Comparison of ENCODE assay signal across 7 cellular contexts in the genomic region with DNA sequence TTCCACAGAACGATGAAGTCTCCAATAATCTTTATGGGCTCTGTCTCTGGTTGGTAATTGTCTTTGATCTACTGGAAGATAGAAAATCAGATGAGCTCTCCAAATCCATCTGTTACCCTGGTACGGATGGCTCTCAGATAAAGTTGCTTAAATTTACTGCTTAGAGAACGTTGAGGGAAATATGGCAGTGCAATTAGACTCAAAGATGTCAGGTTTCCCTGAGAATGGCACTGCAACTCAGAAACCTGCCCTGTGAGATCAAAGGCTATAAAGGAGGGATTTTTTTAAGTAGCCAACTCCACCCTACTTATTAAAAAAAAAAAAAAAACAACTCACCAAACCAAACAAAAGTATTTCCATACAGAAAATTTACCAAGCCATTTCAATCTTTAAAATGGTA. TPM values are rescaled to one million over a fixed set of nuclear protein-coding genes. Genes with fewer than 3 reads are reported as not detected.
DNase-seq lines count a peak whose midpoint lies in the region; ATAC-seq and TF ChIP-seq lines count a peak whose summit lies in the region.

No MANE protein-coding gene starts in this region.

- peak overlapping the region; percentile 84 to 90 (median 87) for H3K27ac ChIP-seq in Peyer's patch
- peak overlapping the region; percentile 9 to 60 for H3K27ac ChIP-seq in esophagus (ENCODE audit: low read depth in 2 of 2, low read length in 1 of 2)

- H3K9me3 Mint-ChIP-seq in stimulated activated effector memory CD8-positive, alpha-beta T cell treated with anti-CD3 and anti-CD28 coated beads, Interleukin-12 subunit alpha, Interleukin-12 subunit beta, amount 100 ng/mL, for 72 hours = no peaks in the 10 kb centered on the region

- peaks cover 53% of the 10 kb centered on the region for H3K36me3 Mint-ChIP-seq in stimulated activated effector memory CD8-positive, alpha-beta T cell treated with anti-CD3 and anti-CD28 coated beads, Interleukin-12 subunit alpha, Interleukin-12 subunit beta, amount 100 ng/mL, for 72 hours

- no peak for TF ChIP-seq POLR2A in Peyer's patch (IDR thresholded peaks at IDR 0.05)

- no peaks in the 10 kb centered on the region for H3K9me3 ChIP-seq in Peyer's patch
- H3K9me3 ChIP-seq in esophagus (ENCODE audit: control insufficient read depth in 2 of 2, insufficient read depth in 1 of 2, low read depth in 1 of 2, low read length in 1 of 2) = no peaks in the 10 kb centered on the region

- peak overlapping the region; percentile 79; the same call in 1 of the 2 replicates for H3K4me3 ChIP-seq in GM12864 (ENCODE audit: low read depth, low read length)
- H3K4me3 ChIP-seq in Peyer's patch = peak overlapping the region in 1 of 4 donors; percentile 71
- no peak overlapping the region for H3K4me3 ChIP-seq in esophagus (ENCODE audit: low read depth in 1 of 2, low read length in 2 of 2)

- DNase-seq in GM12864 (ENCODE audit: low read depth) (no peak), Peyer's patch (no peak), SIG-M5 treated with dmso at 0.1 percent for 504 hours (lab: John Stamatoyannopoulos, UW; ENCODE audit: unreplicated experiment) (no peak), SKM-1 treated with dmso at 0.1 percent for 144 hours (lab: John Stamatoyannopoulos, UW; ENCODE audit: unreplicated experiment) (no peak), NCI-H1092 treated with DMSO at 0.1 percent for 48 hours (lab: John Stamatoyannopoulos, UW) (no peak)
- no peak for DNase-seq in stimulated activated effector memory CD8-positive, alpha-beta T cell treated with anti-CD3 and anti-CD28 coated beads, Interleukin-12 subunit alpha, Interleukin-12 subunit beta, amount 100 ng/mL, for 72 hours (ENCODE audit: low spot score in 2 of 2)

- H3K4me1 ChIP-seq in Peyer's patch (peaks cover 0 to 52% (median 8%) of the 10 kb centered on the region in 4 donors), esophagus (ENCODE audit: control insufficient read depth in 2 of 2, insufficient read depth in 2 of 2, low read length in 1 of 2) (peaks cover 0 to 3% of the 10 kb centered on the region in 2 donors)

- peak overlapping the region; percentile 93 for H3K27ac Mint-ChIP-seq in stimulated activated effector memory CD8-positive, alpha-beta T cell treated with anti-CD3 and anti-CD28 coated beads, Interleukin-12 subunit alpha, Interleukin-12 subunit beta, amount 100 ng/mL, for 72 hours

- no peak for TF ChIP-seq CTCF in GM12864 (IDR thresholded peaks at IDR 0.05; ENCODE audit: low read depth, low read length, missing control alignments)
- TF ChIP-seq CTCF in Peyer's patch (IDR thresholded peaks at IDR 0.05) = no peak

- no peak for ATAC-seq in stimulated activated effector memory CD8-positive, alpha-beta T cell treated with anti-CD3 and anti-CD28 coated beads, Interleukin-12 subunit alpha, Interleukin-12 subunit beta, amount 100 ng/mL, for 72 hours

- peaks cover 42% of the 10 kb centered on the region for H3K4me1 Mint-ChIP-seq in stimulated activated effector memory CD8-positive, alpha-beta T cell treated with anti-CD3 and anti-CD28 coated beads, Interleukin-12 subunit alpha, Interleukin-12 subunit beta, amount 100 ng/mL, for 72 hours

- H3K27me3 ChIP-seq in Peyer's patch = no peaks in the 10 kb centered on the region
- H3K27me3 ChIP-seq in esophagus (ENCODE audit: control insufficient read depth in 1 of 2, insufficient read depth in 2 of 2, low read length in 2 of 2) = no peaks in the 10 kb centered on the region

- H3K36me3 ChIP-seq in Peyer's patch (no peaks in the 10 kb centered on the region), esophagus (ENCODE audit: control insufficient read depth in 2 of 2, insufficient read depth in 2 of 2, low read length in 1 of 2) (no peaks in the 10 kb centered on the region)

- WGBS in esophagus, 2 donors = 35 to 44% methylated on average over 3 of the region's 3 CpGs

- peak overlapping the region; percentile 93 for H3K4me3 Mint-ChIP-seq in stimulated activated effector memory CD8-positive, alpha-beta T cell treated with anti-CD3 and anti-CD28 coated beads, Interleukin-12 subunit alpha, Interleukin-12 subunit beta, amount 100 ng/mL, for 72 hours

RNA-seq across cellular contexts. Expression of a gene that starts 0.8 kb away (rescaled TPM):
- 100 to 1,000 TPM in 2 of 4 donors, 10 to 100 TPM in 2; 33.8 to 160 (median 92.3) TPM for total RNA-seq in Peyer's patch
- polyA plus RNA-seq in esophagus = 1 to 10 TPM; 2.2 to 9.8 TPM

RNA-seq across cellular contexts. Expression of a gene that starts 30.5 kb away (rescaled TPM):
- total RNA-seq in Peyer's patch = 10 to 100 TPM; 30.5 to 88.8 (median 60.8) TPM
- 10 to 100 TPM; 11.1 to 17.5 TPM for polyA plus RNA-seq in esophagus
